1 cellular context compared by ENCODE assay signal in the genomic region with DNA sequence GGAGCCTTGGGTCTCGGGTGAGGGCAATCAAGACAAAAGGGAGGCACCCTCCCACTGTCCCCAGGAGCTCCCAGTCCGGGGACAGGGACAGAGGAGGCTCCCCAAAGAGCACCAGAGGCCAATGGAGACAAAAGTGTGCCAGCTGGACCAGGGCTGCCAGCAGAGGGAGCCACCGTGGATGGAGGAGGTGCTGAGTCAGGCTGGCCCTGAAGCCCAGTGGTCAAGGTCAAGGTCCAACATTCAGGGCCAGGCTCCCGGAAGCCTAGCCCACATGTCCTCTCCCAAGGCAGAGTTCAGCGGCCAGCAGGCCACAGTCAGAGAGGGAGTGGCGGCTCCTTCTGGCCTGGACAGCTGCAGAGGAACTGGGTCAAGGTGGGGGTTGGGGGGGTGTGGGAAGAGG.
TF ChIP-seq lines count a peak whose summit lies in the region.

No MANE protein-coding gene starts in this region.

TF ChIP-seq in HepG2, 621 proteins besides CTCF, POLR2A, EP300 and RAD21 (continued from another document and continues in another):
- TF ChIP-seq ZNF18 (CRISPR knock-in tag; IDR thresholded peaks at IDR 0.05; ENCODE audit: insufficient replicate concordance) (no peak), NRL (CRISPR knock-in tag; IDR thresholded peaks at IDR 0.05; ENCODE audit: borderline replicate concordance) (0 out of 2 replicates have a peak, but pooled peaks have one; percentile 28), ZFX (CRISPR knock-in tag; IDR thresholded peaks at IDR 0.05; ENCODE audit: low read depth) (peak; percentile 70), DZIP1 (CRISPR knock-in tag; IDR thresholded peaks at IDR 0.05) (no peak), ZNF3 (CRISPR knock-in tag; IDR thresholded peaks at IDR 0.05) (no peak), SSRP1 (CRISPR knock-in tag; IDR thresholded peaks at IDR 0.05) (no peak), NCOA2 (CRISPR knock-in tag; IDR thresholded peaks at IDR 0.05) (peak; percentile 61), TFAP4 (IDR thresholded peaks at IDR 0.05; ENCODE audit: borderline replicate concordance, low read depth) (peak; percentile 81; the same call in 1 of the 2 replicates), RELA (CRISPR knock-in tag; IDR thresholded peaks at IDR 0.05) (no peak), HMG20A (CRISPR knock-in tag; IDR thresholded peaks at IDR 0.05; ENCODE audit: borderline replicate concordance) (peak; percentile 67; the same call in 1 of the 2 replicates), RCOR2 (CRISPR knock-in tag; IDR thresholded peaks at IDR 0.05) (peak; percentile 45; the same call in 1 of the 2 replicates), PHF8 (CRISPR knock-in tag; IDR thresholded peaks at IDR 0.05) (0 out of 2 replicates have a peak, but pooled peaks have one; percentile 29), ZFP91 (CRISPR knock-in tag; IDR thresholded peaks at IDR 0.05; ENCODE audit: borderline replicate concordance) (peak; percentile 40; the same call in 1 of the 2 replicates), CBFB (CRISPR knock-in tag; IDR thresholded peaks at IDR 0.05) (peak; percentile 66; the same call in 1 of the 2 replicates), ZNF644 (CRISPR knock-in tag; IDR thresholded peaks at IDR 0.05; ENCODE audit: low read depth) (0 out of 2 replicates have a peak, but pooled peaks have one; percentile 45), SOX6 (IDR thresholded peaks at IDR 0.05) (no peak), SOX6 (CRISPR knock-in tag; IDR thresholded peaks at IDR 0.05) (peak; percentile 78), ZFP82 (CRISPR knock-in tag; IDR thresholded peaks at IDR 0.05; ENCODE audit: borderline replicate concordance) (no peak), PRDM10 (CRISPR knock-in tag; IDR thresholded peaks at IDR 0.05; ENCODE audit: low read depth) (0 out of 2 replicates have a peak, but pooled peaks have one; percentile 41), FOXA3 (CRISPR knock-in tag; IDR thresholded peaks at IDR 0.05) (peak; percentile 46; the same call in 1 of the 2 replicates), ARID5B (CRISPR knock-in tag; IDR thresholded peaks at IDR 0.05) (peak; percentile 87), ZNF143 (CRISPR knock-in tag; IDR thresholded peaks at IDR 0.05) (no peak), AGO2 (optimal IDR thresholded peaks at IDR 0.05; ENCODE audit: low read depth, low read length) (no peak), E2F5 (CRISPR knock-in tag; conservative IDR thresholded peaks at IDR 0.05) (no peak), RXRB (CRISPR knock-in tag; IDR thresholded peaks at IDR 0.05; ENCODE audit: borderline replicate concordance) (peak; percentile 95)
- TF ChIP-seq, protein P1, sequence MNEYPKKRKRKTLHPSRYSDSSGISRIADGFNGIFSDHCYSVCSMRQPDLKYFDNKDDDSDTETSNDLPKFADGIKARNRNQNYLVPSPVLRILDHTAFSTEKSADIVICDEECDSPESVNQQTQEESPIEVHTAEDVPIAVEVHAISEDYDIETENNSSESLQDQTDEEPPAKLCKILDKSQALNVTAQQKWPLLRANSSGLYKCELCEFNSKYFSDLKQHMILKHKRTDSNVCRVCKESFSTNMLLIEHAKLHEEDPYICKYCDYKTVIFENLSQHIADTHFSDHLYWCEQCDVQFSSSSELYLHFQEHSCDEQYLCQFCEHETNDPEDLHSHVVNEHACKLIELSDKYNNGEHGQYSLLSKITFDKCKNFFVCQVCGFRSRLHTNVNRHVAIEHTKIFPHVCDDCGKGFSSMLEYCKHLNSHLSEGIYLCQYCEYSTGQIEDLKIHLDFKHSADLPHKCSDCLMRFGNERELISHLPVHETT (CRISPR knock-in tag; conservative IDR thresholded peaks at IDR 0.05) = no peak
- TF ChIP-seq, protein P2, sequence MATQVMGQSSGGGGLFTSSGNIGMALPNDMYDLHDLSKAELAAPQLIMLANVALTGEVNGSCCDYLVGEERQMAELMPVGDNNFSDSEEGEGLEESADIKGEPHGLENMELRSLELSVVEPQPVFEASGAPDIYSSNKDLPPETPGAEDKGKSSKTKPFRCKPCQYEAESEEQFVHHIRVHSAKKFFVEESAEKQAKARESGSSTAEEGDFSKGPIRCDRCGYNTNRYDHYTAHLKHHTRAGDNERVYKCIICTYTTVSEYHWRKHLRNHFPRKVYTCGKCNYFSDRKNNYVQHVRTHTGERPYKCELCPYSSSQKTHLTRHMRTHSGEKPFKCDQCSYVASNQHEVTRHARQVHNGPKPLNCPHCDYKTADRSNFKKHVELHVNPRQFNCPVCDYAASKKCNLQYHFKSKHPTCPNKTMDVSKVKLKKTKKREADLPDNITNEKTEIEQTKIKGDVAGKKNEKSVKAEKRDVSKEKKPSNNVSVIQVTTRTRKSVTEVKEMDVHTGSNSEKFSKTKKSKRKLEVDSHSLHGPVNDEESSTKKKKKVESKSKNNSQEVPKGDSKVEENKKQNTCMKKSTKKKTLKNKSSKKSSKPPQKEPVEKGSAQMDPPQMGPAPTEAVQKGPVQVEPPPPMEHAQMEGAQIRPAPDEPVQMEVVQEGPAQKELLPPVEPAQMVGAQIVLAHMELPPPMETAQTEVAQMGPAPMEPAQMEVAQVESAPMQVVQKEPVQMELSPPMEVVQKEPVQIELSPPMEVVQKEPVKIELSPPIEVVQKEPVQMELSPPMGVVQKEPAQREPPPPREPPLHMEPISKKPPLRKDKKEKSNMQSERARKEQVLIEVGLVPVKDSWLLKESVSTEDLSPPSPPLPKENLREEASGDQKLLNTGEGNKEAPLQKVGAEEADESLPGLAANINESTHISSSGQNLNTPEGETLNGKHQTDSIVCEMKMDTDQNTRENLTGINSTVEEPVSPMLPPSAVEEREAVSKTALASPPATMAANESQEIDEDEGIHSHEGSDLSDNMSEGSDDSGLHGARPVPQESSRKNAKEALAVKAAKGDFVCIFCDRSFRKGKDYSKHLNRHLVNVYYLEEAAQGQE (IDR thresholded peaks at IDR 0.05; ENCODE audit: borderline replicate concordance in 1 of 2, low read depth in 1 of 2, low read length in 2 of 2) = 0 out of 4 replicates have a peak, but pooled peaks of 1 of the 2 experiments have one; percentile 24
- TF ChIP-seq, protein P3, sequence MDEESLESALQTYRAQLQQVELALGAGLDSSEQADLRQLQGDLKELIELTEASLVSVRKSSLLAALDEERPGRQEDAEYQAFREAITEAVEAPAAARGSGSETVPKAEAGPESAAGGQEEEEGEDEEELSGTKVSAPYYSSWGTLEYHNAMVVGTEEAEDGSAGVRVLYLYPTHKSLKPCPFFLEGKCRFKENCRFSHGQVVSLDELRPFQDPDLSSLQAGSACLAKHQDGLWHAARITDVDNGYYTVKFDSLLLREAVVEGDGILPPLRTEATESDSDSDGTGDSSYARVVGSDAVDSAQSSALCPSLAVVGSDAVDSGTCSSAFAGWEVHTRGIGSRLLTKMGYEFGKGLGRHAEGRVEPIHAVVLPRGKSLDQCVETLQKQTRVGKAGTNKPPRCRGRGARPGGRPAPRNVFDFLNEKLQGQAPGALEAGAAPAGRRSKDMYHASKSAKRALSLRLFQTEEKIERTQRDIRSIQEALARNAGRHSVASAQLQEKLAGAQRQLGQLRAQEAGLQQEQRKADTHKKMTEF (CRISPR knock-in tag; IDR thresholded peaks at IDR 0.05) = peak; percentile 73; the same call in 1 of the 2 replicates
